1 cellular context compared by ENCODE assay signal in the genomic region with DNA sequence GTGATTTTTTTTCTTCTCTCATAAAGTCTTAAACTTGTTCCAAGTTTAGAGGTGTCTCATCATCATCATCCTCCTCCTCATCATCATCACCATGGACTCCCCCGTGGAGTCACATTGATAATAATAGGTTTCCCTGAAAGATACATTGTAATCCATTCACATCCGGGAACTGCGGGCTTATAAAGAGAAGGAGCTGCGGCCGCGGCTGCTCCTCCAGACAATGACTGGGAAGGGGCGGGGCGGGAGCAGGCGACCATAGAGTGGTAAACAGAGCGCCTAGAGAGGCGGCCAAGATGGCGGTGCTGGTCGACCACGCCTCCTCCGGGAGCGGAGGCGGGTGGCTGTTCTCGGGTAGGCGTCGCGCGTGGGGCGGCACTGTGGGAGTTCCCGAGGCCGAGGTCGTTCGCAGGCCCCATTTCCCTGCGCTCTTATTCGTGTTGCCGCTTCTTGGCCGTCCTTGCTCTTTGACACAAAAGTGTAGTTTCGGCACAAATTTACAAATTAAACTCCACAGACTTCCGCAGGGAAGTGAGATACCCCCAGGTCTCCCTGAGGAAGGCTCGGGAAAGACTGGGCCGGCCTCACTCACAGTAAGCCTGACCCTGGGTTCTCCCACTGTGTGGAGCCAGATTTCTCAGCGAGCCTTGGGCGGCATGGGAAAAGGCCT.
TF ChIP-seq lines count a peak whose summit lies in the region.

No MANE protein-coding gene starts in this region.

TF ChIP-seq in HEK293, 187 proteins besides CTCF, POLR2A, EP300 and RAD21 (continued from another document):
- TF ChIP-seq ZNF302 (tag by site-specific recombination; IDR thresholded peaks at IDR 0.05; ENCODE audit: low read depth) (no peak), HOXC10 (CRISPR knock-in tag; IDR thresholded peaks at IDR 0.05) (no peak), ZFP69B (tag by site-specific recombination; IDR thresholded peaks at IDR 0.05) (0 out of 2 replicates have a peak, but pooled peaks have one; percentile 23), ZNF114 (tag by site-specific recombination; IDR thresholded peaks at IDR 0.05) (no peak), ZNF658 (tag by site-specific recombination; IDR thresholded peaks at IDR 0.05) (no peak), ZNF138 (tag by site-specific recombination; IDR thresholded peaks at IDR 0.05; ENCODE audit: borderline replicate concordance) (no peak), ZNF23 (tag by site-specific recombination; IDR thresholded peaks at IDR 0.05; ENCODE audit: borderline replicate concordance) (no peak), ZNF416 (tag by site-specific recombination; IDR thresholded peaks at IDR 0.05) (no peak), ZNF639 (tag by site-specific recombination; IDR thresholded peaks at IDR 0.05) (peak; percentile 45; the same call in 1 of the 2 replicates), ZNF701 (tag by site-specific recombination; IDR thresholded peaks at IDR 0.05) (no peak), IKZF3 (tag by site-specific recombination; IDR thresholded peaks at IDR 0.05) (peak; percentile 91), SP2 (tag by site-specific recombination; IDR thresholded peaks at IDR 0.05) (peak; percentile 59), ZNF324 (tag by site-specific recombination; IDR thresholded peaks at IDR 0.05) (peak; percentile 64; the same call in 1 of the 2 replicates), ZNF596 (tag by site-specific recombination; IDR thresholded peaks at IDR 0.05) (no peak), ZNF830 (tag by site-specific recombination; IDR thresholded peaks at IDR 0.05; ENCODE audit: low read depth) (no peak), KLF1 (tag by site-specific recombination; IDR thresholded peaks at IDR 0.05) (peak; percentile 89), ZNF214 (tag by site-specific recombination; IDR thresholded peaks at IDR 0.05; ENCODE audit: borderline replicate concordance) (no peak), ZNF670 (tag by site-specific recombination; IDR thresholded peaks at IDR 0.05; ENCODE audit: low read depth) (no peak), MEIS1 (CRISPR knock-in tag; IDR thresholded peaks at IDR 0.05; ENCODE audit: borderline replicate concordance) (no peak)
- TF ChIP-seq, protein P1, sequence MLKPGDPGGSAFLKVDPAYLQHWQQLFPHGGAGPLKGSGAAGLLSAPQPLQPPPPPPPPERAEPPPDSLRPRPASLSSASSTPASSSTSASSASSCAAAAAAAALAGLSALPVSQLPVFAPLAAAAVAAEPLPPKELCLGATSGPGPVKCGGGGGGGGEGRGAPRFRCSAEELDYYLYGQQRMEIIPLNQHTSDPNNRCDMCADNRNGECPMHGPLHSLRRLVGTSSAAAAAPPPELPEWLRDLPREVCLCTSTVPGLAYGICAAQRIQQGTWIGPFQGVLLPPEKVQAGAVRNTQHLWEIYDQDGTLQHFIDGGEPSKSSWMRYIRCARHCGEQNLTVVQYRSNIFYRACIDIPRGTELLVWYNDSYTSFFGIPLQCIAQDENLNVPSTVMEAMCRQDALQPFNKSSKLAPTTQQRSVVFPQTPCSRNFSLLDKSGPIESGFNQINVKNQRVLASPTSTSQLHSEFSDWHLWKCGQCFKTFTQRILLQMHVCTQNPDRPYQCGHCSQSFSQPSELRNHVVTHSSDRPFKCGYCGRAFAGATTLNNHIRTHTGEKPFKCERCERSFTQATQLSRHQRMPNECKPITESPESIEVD (tag by site-specific recombination; IDR thresholded peaks at IDR 0.05), result no peak
- TF ChIP-seq, protein P2, sequence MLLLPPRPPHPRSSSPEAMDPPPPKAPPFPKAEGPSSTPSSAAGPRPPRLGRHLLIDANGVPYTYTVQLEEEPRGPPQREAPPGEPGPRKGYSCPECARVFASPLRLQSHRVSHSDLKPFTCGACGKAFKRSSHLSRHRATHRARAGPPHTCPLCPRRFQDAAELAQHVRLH (tag by site-specific recombination; IDR thresholded peaks at IDR 0.05), result peak; percentile 91
